In the genomic region with DNA sequence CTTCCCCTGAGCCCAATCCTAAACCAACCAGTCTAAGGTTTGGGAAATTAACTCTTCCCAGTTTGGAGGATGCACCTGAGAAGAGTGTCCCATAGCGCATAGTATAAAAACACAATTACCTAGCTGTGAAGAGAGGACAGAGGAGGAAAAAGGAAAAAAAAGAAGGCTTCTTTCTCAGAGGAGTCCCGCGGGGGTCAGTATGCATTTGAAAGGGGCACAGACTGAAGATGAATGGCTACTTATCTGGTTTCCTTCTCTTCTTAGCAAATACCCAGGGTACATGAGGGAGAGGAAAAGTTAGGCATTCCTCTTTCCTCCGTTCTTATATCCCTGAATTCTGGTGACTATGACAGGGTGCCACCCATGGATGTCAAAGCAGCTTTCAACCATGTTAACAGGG, we compare ENCODE assay signal across 1 cellular context.
A peak's percentile ranks its signal among the peaks of the same experiment; 100 is the strongest.
TF ChIP-seq lines count a peak whose summit lies in the region.

No MANE protein-coding gene starts in this region.

TF ChIP-seq in H1, 55 proteins besides CTCF, POLR2A, EP300 and RAD21 (continued from another document):
- TF ChIP-seq ZNF274 (IDR thresholded peaks at IDR 0.05; ENCODE audit: borderline replicate concordance, extremely low read depth, low read length) (no peak), SP1 (IDR thresholded peaks at IDR 0.05; ENCODE audit: low read depth, low read length) (0 out of 2 replicates have a peak, but pooled peaks have one; percentile 9)
TF ChIP-seq in H1: peak in this region for 2.
